1 cellular context compared by ENCODE assay signal in the genomic region with DNA sequence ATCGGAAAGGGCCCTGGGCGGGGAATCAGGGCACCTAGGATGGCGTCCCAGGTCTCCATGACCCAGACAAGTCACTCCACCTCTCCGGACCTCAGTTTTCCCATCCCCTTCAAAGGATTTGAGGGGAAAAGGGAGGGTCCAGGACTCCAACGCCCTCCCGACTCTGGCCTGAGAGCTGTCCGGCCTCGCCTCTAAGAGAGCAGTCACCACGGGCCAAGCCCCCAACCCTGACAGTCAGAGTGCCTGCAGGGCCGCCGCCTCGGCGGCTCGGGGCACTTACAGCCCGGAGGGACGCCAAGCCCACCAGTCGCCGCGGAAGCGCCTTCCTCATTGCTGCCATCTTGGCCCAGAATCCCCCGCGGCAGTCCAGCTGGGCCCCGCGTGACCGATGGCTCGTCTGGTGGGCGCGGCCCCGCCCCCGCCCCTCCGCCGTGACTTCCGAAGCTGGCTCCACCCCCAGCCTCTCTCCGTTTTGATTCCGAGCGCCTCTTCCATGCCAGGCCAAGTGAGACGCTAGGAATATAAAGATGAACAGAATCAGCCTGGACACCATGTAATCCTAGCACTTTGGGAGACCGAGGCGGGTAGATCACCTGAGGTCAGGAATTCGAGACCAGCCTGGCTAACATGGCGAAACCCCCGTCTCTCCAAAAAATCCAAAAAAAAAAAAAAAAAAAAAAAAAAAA.
A peak's percentile ranks its signal among the peaks of the same experiment; 100 is the strongest.
TF ChIP-seq lines count a peak whose summit lies in the region.

A gene (minus strand): TSS at position 354 of the 686 bp plus-strand sequence. CDS start 14 bp downstream, at position 340.

TF ChIP-seq in HEK293, 187 proteins besides CTCF, POLR2A, EP300 and RAD21 (continued from another document and continues in another):
- no peak for TF ChIP-seq PRDM1 (tag by site-specific recombination; IDR thresholded peaks at IDR 0.05)
- no peak for TF ChIP-seq ZNF169 (tag by site-specific recombination; IDR thresholded peaks at IDR 0.05)
- TF ChIP-seq, protein P1, sequence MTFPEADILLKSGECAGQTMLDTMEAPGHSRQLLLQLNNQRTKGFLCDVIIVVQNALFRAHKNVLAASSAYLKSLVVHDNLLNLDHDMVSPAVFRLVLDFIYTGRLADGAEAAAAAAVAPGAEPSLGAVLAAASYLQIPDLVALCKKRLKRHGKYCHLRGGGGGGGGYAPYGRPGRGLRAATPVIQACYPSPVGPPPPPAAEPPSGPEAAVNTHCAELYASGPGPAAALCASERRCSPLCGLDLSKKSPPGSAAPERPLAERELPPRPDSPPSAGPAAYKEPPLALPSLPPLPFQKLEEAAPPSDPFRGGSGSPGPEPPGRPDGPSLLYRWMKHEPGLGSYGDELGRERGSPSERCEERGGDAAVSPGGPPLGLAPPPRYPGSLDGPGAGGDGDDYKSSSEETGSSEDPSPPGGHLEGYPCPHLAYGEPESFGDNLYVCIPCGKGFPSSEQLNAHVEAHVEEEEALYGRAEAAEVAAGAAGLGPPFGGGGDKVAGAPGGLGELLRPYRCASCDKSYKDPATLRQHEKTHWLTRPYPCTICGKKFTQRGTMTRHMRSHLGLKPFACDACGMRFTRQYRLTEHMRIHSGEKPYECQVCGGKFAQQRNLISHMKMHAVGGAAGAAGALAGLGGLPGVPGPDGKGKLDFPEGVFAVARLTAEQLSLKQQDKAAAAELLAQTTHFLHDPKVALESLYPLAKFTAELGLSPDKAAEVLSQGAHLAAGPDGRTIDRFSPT (tag by site-specific recombination; IDR thresholded peaks at IDR 0.05): peak; percentile 34; the same call in 1 of the 2 replicates
- TF ChIP-seq, protein P2, sequence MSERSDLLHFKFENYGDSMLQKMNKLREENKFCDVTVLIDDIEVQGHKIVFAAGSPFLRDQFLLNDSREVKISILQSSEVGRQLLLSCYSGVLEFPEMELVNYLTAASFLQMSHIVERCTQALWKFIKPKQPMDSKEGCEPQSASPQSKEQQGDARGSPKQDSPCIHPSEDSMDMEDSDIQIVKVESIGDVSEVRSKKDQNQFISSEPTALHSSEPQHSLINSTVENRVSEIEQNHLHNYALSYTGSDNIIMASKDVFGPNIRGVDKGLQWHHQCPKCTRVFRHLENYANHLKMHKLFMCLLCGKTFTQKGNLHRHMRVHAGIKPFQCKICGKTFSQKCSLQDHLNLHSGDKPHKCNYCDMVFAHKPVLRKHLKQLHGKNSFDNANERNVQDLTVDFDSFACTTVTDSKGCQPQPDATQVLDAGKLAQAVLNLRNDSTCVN (tag by site-specific recombination; optimal IDR thresholded peaks at IDR 0.05): peak; percentile 76
- no peak for TF ChIP-seq ZNF514 (tag by site-specific recombination; IDR thresholded peaks at IDR 0.05)
- TF ChIP-seq ZNF521 (tag by site-specific recombination; IDR thresholded peaks at IDR 0.05): no peak
- TF ChIP-seq ZNF174 (tag by site-specific recombination; IDR thresholded peaks at IDR 0.05): no peak
- TF ChIP-seq, protein P3, sequence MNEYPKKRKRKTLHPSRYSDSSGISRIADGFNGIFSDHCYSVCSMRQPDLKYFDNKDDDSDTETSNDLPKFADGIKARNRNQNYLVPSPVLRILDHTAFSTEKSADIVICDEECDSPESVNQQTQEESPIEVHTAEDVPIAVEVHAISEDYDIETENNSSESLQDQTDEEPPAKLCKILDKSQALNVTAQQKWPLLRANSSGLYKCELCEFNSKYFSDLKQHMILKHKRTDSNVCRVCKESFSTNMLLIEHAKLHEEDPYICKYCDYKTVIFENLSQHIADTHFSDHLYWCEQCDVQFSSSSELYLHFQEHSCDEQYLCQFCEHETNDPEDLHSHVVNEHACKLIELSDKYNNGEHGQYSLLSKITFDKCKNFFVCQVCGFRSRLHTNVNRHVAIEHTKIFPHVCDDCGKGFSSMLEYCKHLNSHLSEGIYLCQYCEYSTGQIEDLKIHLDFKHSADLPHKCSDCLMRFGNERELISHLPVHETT (tag by site-specific recombination; IDR thresholded peaks at IDR 0.05): peak; percentile 48; the same call in 1 of the 2 replicates
- TF ChIP-seq MEIS1 (CRISPR knock-in tag; IDR thresholded peaks at IDR 0.05; ENCODE audit: borderline replicate concordance): no peak
- TF ChIP-seq, protein P4, sequence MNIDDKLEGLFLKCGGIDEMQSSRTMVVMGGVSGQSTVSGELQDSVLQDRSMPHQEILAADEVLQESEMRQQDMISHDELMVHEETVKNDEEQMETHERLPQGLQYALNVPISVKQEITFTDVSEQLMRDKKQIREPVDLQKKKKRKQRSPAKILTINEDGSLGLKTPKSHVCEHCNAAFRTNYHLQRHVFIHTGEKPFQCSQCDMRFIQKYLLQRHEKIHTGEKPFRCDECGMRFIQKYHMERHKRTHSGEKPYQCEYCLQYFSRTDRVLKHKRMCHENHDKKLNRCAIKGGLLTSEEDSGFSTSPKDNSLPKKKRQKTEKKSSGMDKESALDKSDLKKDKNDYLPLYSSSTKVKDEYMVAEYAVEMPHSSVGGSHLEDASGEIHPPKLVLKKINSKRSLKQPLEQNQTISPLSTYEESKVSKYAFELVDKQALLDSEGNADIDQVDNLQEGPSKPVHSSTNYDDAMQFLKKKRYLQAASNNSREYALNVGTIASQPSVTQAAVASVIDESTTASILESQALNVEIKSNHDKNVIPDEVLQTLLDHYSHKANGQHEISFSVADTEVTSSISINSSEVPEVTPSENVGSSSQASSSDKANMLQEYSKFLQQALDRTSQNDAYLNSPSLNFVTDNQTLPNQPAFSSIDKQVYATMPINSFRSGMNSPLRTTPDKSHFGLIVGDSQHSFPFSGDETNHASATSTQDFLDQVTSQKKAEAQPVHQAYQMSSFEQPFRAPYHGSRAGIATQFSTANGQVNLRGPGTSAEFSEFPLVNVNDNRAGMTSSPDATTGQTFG (tag by site-specific recombination; IDR thresholded peaks at IDR 0.05; ENCODE audit: borderline replicate concordance): no peak
- no peak for TF ChIP-seq ZNF132 (tag by site-specific recombination; IDR thresholded peaks at IDR 0.05; ENCODE audit: borderline replicate concordance)
- TF ChIP-seq, protein P5, sequence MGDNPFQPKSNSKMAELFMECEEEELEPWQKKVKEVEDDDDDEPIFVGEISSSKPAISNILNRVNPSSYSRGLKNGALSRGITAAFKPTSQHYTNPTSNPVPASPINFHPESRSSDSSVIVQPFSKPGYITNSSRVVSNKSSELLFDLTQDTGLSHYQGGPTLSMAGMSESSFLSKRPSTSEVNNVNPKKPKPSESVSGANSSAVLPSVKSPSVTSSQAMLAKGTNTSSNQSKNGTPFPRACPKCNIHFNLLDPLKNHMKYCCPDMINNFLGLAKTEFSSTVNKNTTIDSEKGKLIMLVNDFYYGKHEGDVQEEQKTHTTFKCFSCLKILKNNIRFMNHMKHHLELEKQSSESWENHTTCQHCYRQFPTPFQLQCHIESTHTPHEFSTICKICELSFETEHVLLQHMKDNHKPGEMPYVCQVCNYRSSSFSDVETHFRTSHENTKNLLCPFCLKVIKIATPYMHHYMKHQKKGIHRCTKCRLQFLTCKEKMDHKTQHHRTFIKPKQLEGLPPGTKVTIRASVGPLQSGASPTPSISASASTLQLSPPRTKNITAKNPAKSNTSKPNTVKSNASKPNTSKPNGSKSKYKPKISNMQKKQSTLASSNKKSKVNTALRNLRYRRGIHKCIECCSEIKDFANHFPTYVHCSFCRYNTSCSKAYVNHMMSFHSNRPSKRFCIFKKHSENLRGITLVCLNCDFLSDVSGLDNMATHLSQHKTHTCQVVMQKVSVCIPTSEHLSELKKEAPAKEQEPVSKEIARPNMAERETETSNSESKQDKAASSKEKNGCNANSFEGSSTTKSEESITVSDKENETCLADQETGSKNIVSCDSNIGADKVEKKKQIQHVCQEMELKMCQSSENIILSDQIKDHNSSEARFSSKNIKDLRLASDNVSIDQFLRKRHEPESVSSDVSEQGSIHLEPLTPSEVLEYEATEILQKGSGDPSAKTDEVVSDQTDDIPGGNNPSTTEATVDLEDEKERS (tag by site-specific recombination; IDR thresholded peaks at IDR 0.05): no peak
- no peak for TF ChIP-seq ZNF423 (tag by site-specific recombination; IDR thresholded peaks at IDR 0.05)
- TF ChIP-seq ZNF558 (tag by site-specific recombination; IDR thresholded peaks at IDR 0.05): no peak
- TF ChIP-seq, protein P6, sequence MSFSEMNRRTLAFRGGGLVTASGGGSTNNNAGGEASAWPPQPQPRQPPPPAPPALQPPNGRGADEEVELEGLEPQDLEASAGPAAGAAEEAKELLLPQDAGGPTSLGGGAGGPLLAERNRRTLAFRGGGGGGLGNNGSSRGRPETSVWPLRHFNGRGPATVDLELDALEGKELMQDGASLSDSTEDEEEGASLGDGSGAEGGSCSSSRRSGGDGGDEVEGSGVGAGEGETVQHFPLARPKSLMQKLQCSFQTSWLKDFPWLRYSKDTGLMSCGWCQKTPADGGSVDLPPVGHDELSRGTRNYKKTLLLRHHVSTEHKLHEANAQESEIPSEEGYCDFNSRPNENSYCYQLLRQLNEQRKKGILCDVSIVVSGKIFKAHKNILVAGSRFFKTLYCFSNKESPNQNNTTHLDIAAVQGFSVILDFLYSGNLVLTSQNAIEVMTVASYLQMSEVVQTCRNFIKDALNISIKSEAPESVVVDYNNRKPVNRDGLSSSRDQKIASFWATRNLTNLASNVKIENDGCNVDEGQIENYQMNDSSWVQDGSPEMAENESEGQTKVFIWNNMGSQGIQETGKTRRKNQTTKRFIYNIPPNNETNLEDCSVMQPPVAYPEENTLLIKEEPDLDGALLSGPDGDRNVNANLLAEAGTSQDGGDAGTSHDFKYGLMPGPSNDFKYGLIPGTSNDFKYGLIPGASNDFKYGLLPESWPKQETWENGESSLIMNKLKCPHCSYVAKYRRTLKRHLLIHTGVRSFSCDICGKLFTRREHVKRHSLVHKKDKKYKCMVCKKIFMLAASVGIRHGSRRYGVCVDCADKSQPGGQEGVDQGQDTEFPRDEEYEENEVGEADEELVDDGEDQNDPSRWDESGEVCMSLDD (tag by site-specific recombination; IDR thresholded peaks at IDR 0.05): no peak
- no peak for TF ChIP-seq ZNF670 (tag by site-specific recombination; IDR thresholded peaks at IDR 0.05; ENCODE audit: low read depth)
- TF ChIP-seq, protein P7, sequence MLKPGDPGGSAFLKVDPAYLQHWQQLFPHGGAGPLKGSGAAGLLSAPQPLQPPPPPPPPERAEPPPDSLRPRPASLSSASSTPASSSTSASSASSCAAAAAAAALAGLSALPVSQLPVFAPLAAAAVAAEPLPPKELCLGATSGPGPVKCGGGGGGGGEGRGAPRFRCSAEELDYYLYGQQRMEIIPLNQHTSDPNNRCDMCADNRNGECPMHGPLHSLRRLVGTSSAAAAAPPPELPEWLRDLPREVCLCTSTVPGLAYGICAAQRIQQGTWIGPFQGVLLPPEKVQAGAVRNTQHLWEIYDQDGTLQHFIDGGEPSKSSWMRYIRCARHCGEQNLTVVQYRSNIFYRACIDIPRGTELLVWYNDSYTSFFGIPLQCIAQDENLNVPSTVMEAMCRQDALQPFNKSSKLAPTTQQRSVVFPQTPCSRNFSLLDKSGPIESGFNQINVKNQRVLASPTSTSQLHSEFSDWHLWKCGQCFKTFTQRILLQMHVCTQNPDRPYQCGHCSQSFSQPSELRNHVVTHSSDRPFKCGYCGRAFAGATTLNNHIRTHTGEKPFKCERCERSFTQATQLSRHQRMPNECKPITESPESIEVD (tag by site-specific recombination; IDR thresholded peaks at IDR 0.05): no peak
- TF ChIP-seq ZNF214 (tag by site-specific recombination; IDR thresholded peaks at IDR 0.05; ENCODE audit: borderline replicate concordance): no peak
- TF ChIP-seq, protein P8, sequence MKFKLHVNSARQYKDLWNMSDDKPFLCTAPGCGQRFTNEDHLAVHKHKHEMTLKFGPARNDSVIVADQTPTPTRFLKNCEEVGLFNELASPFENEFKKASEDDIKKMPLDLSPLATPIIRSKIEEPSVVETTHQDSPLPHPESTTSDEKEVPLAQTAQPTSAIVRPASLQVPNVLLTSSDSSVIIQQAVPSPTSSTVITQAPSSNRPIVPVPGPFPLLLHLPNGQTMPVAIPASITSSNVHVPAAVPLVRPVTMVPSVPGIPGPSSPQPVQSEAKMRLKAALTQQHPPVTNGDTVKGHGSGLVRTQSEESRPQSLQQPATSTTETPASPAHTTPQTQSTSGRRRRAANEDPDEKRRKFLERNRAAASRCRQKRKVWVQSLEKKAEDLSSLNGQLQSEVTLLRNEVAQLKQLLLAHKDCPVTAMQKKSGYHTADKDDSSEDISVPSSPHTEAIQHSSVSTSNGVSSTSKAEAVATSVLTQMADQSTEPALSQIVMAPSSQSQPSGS (tag by site-specific recombination; IDR thresholded peaks at IDR 0.05; ENCODE audit: low read depth): no peak
- TF ChIP-seq ZNF391 (tag by site-specific recombination; IDR thresholded peaks at IDR 0.05; ENCODE audit: borderline replicate concordance, low read depth): peak; percentile 78
- TF ChIP-seq KLF16 (tag by site-specific recombination; IDR thresholded peaks at IDR 0.05): peak; percentile 78; the same call in 1 of the 2 replicates
- TF ChIP-seq ZFHX2 (tag by site-specific recombination; conservative IDR thresholded peaks at IDR 0.05): peak; percentile 84
- TF ChIP-seq ZNF560 (tag by site-specific recombination; IDR thresholded peaks at IDR 0.05; ENCODE audit: borderline replicate concordance): no peak
- TF ChIP-seq SP2 (tag by site-specific recombination; IDR thresholded peaks at IDR 0.05): peak; percentile 75
- no peak for TF ChIP-seq ZNF274 (IDR thresholded peaks at IDR 0.05; ENCODE audit: low read length)
- TF ChIP-seq ZNF274 (tag by site-specific recombination; IDR thresholded peaks at IDR 0.05; ENCODE audit: borderline replicate concordance): no peak
- no peak; the same call in 1 of the 2 replicates for TF ChIP-seq ZNF366 (tag by site-specific recombination; conservative IDR thresholded peaks at IDR 0.05)
- TF ChIP-seq ZNF114 (tag by site-specific recombination; IDR thresholded peaks at IDR 0.05): no peak
- no peak for TF ChIP-seq ZNF624 (tag by site-specific recombination; IDR thresholded peaks at IDR 0.05)
- TF ChIP-seq ZNF133 (tag by site-specific recombination; IDR thresholded peaks at IDR 0.05): no peak
- TF ChIP-seq ZNF501 (tag by site-specific recombination; IDR thresholded peaks at IDR 0.05): peak; percentile 82
- TF ChIP-seq ZSCAN23 (tag by site-specific recombination; IDR thresholded peaks at IDR 0.05): no peak
- TF ChIP-seq ZNF596 (tag by site-specific recombination; IDR thresholded peaks at IDR 0.05): no peak
- TF ChIP-seq, protein P9, sequence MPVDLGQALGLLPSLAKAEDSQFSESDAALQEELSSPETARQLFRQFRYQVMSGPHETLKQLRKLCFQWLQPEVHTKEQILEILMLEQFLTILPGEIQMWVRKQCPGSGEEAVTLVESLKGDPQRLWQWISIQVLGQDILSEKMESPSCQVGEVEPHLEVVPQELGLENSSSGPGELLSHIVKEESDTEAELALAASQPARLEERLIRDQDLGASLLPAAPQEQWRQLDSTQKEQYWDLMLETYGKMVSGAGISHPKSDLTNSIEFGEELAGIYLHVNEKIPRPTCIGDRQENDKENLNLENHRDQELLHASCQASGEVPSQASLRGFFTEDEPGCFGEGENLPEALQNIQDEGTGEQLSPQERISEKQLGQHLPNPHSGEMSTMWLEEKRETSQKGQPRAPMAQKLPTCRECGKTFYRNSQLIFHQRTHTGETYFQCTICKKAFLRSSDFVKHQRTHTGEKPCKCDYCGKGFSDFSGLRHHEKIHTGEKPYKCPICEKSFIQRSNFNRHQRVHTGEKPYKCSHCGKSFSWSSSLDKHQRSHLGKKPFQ (tag by site-specific recombination; IDR thresholded peaks at IDR 0.05): no peak
- no peak for TF ChIP-seq GLI2 (tag by site-specific recombination; IDR thresholded peaks at IDR 0.05; ENCODE audit: borderline replicate concordance, low read depth)
- no peak for TF ChIP-seq ZNF16 (tag by site-specific recombination; IDR thresholded peaks at IDR 0.05; ENCODE audit: low read depth)
- TF ChIP-seq, protein P10, sequence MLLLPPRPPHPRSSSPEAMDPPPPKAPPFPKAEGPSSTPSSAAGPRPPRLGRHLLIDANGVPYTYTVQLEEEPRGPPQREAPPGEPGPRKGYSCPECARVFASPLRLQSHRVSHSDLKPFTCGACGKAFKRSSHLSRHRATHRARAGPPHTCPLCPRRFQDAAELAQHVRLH (tag by site-specific recombination; IDR thresholded peaks at IDR 0.05): no peak
- TF ChIP-seq ZNF223 (tag by site-specific recombination; IDR thresholded peaks at IDR 0.05): no peak
- TF ChIP-seq ZNF623 (tag by site-specific recombination; IDR thresholded peaks at IDR 0.05): 0 out of 2 replicates have a peak, but pooled peaks have one; percentile 21
